12 cellular contexts compared by ENCODE assay signal in genomic region chr2:235504459-235505200, GRCh38. TPM values are rescaled to one million over a fixed set of nuclear protein-coding genes. Genes with fewer than 3 reads are reported as not detected.
A peak's percentile ranks its signal among the peaks of the same experiment; 100 is the strongest.
DNase-seq lines count a peak whose midpoint lies in the region; ATAC-seq and TF ChIP-seq lines count a peak whose summit lies in the region.
"Had no signal": no experiment of that assay in that cellular context is flagged by ENCODE, and none has a peak within 500 bp of the region (broad histone marks: within the 10 kb centered on the region; RNA-seq: fewer than 3 reads in every experiment).

No MANE protein-coding gene starts in this region.

- H2BK120ac ChIP-seq in H9 (ENCODE audit: low read depth, low read length, poor library complexity, severe bottlenecking), result no peak overlapping the region

- H3K36me3 Mint-ChIP-seq in H9 (ENCODE audit: insufficient read depth in 1 of 3, low read depth in 3 of 3) (peaks cover 0 to 8% (median 0%) of the 10 kb centered on the region in 3 experiments; a peak in 2 of 7 replicates), T-helper 17 cell (ENCODE audit: low read depth) (peaks cover 2% of the 10 kb centered on the region)

- no peak overlapping the region for H4K5ac ChIP-seq in H9 (ENCODE audit: insufficient read length, low read depth, low read length)

- H3K9me3 Mint-ChIP-seq in H9, result no peaks in the 10 kb centered on the region; a peak in 1 of 5 replicates
- H3K9me3 Mint-ChIP-seq: activated T-cell treated with anti-CD3 and anti-CD28 coated beads, Interleukin-2, amount 50 U/mL, for 4 hours had no signal

- no peak overlapping the region for H3K4me2 ChIP-seq in H9 (ENCODE audit: insufficient read depth, insufficient read length, low read length)

- H3K27ac Mint-ChIP-seq in H9 (peak overlapping the region; percentile 28 to 95 (median 65); a peak in 4 of 7 replicates), T-helper 17 cell (no peak overlapping the region)

- H4K20me1 ChIP-seq in H9 (ENCODE audit: control insufficient read depth, insufficient read depth, insufficient read length), result no peaks in the 10 kb centered on the region

- H4K8ac ChIP-seq in H9 (replicated peaks; ENCODE audit: insufficient read length, low read depth, low read length), result no peak overlapping the region

- no peak for TF ChIP-seq POLR2A in GM18505 (IDR thresholded peaks at IDR 0.05; ENCODE audit: borderline replicate concordance, extremely low read depth, insufficient read depth, insufficient read length)

- no peak overlapping the region for H3K23ac ChIP-seq in H9 (ENCODE audit: insufficient read length, low read depth, low read length)

- H3K4me3 ChIP-seq in SK-N-MC, result peak overlapping the region; percentile 42
- H3K4me3 ChIP-seq: ascending aorta had no signal

- H3K27me3 ChIP-seq in H9 (ENCODE audit: insufficient read depth, low read length), result no peaks in the 10 kb centered on the region
- H3K27me3 ChIP-seq: ascending aorta had no signal

- H3K4me1 ChIP-seq in H9 (ENCODE audit: insufficient read depth, low read length), result peaks cover 20% of the 10 kb centered on the region; the same call in 1 of the 2 replicates
- H3K4me1 ChIP-seq: ascending aorta had no signal

- no peak overlapping the region for H3K4ac ChIP-seq in H9 (ENCODE audit: low read depth, low read length)

- no peak overlapping the region for H2AK5ac ChIP-seq in H9 (ENCODE audit: insufficient read length, low read length)

- peak; percentile 22; the same call in 2 of the 3 replicates for TF ChIP-seq CTCF in H9 (conservative IDR thresholded peaks at IDR 0.05)

- H3K79me2 ChIP-seq in H9 (ENCODE audit: insufficient read depth, low read length), result peaks cover 2% of the 10 kb centered on the region; the same call in 1 of the 2 replicates

- ATAC-seq in left colon, result peak; percentile 18
- peak; percentile 42 for ATAC-seq in sciatic nerve
- no peak for ATAC-seq in GM18505 (IDR thresholded peaks at IDR 0.05; ENCODE audit: unreplicated experiment)
- no peak for ATAC-seq in T-helper 17 cell
- ATAC-seq: activated CD4-positive, CD25-positive, alpha-beta regulatory T cell treated with anti-CD3 and anti-CD28 coated beads, Interleukin-2, amount 50 U/mL, for 24 hours; activated T-cell treated with anti-CD3 and anti-CD28 coated beads, Interleukin-2, amount 50 U/mL, for 4 hours had no signal

- no peak overlapping the region for H2BK15ac ChIP-seq in H9 (ENCODE audit: low read depth, low read length)

- no peak for DNase-seq in H9
- no peak for DNase-seq in SK-N-MC (ENCODE audit: low read depth, low spot score)
- DNase-seq in left colon, result no peak
- DNase-seq in sciatic nerve (ENCODE audit: low spot score), result no peak
- DNase-seq in stimulated activated CD4-positive, alpha-beta T cell treated with anti-CD3 and anti-CD28 coated beads, Interleukin-15, amount 100 ng/mL, for 24 hours, result no peak
- DNase-seq in T-helper 17 cell, result no peak
- DNase-seq: activated T-cell treated with anti-CD3 and anti-CD28 coated beads, Interleukin-2, amount 50 U/mL, for 4 hours; KBM-7; NCI-H1436 treated with DMSO at 0.1 percent for 48 hours had no signal

- H3K56ac ChIP-seq in H9 (ENCODE audit: insufficient read length, low read depth, low read length), result no peak overlapping the region

- peaks cover 4% of the 10 kb centered on the region for H3K23me2 ChIP-seq in H9 (ENCODE audit: insufficient read length, low read depth, low read length, poor library complexity, severe bottlenecking)

- no peaks in the 10 kb centered on the region for H3K9me3 ChIP-seq in H9 (ENCODE audit: control insufficient read depth, low read depth, low read length)
- H3K9me3 ChIP-seq in SK-N-MC (ENCODE audit: low read depth, low read length), result no peaks in the 10 kb centered on the region
- H3K9me3 ChIP-seq in T-helper 17 cell (ENCODE audit: control insufficient read depth, low read length, poor library complexity, severe bottlenecking), result no peaks in the 10 kb centered on the region
- H3K9me3 ChIP-seq: ascending aorta had no signal

- H3K27ac ChIP-seq in H9 (ENCODE audit: insufficient read length, low read depth, low read length) (no peak overlapping the region), SK-N-MC (0 out of 2 replicates have a peak overlapping the region, but pooled peaks have one; percentile 39)
- H3K27ac ChIP-seq: ascending aorta had no signal

- no peak overlapping the region for H4K91ac ChIP-seq in H9 (ENCODE audit: insufficient read length, low read depth, low read length)

- H3K36me3 ChIP-seq in SK-N-MC (ENCODE audit: insufficient read depth, low read length), result no peaks in the 10 kb centered on the region
- H3K36me3 ChIP-seq: ascending aorta had no signal

- no peak overlapping the region for H2BK5ac ChIP-seq in H9 (ENCODE audit: insufficient read length, low read length)

- H3K27me3 Mint-ChIP-seq in H9 (ENCODE audit: low read depth), result no peaks in the 10 kb centered on the region
- peaks cover 69% of the 10 kb centered on the region for H3K27me3 Mint-ChIP-seq in T-helper 17 cell

- no peak overlapping the region for H3T11ph ChIP-seq in H9 (ENCODE audit: low read length)

- no CpG with 5 or more reads among the region's 11 CpGs for WGBS in H9 (ENCODE audit: extremely low coverage, insufficient read length, low lambda C conversion rate)

- H3K9ac ChIP-seq in H9 (ENCODE audit: extremely low read depth, insufficient read length, low read length), result no peak overlapping the region
- no peak overlapping the region for H3K9ac ChIP-seq in SK-N-MC (ENCODE audit: insufficient read length)

- no peak overlapping the region; a peak in 1 of 5 replicates for H3K4me3 Mint-ChIP-seq in H9
- no peak overlapping the region for H3K4me3 Mint-ChIP-seq in T-helper 17 cell
- H3K4me3 Mint-ChIP-seq: activated T-cell treated with anti-CD3 and anti-CD28 coated beads, Interleukin-2, amount 50 U/mL, for 4 hours had no signal

- H3K79me1 ChIP-seq in H9 (ENCODE audit: insufficient read depth, low read depth, low read length, poor library complexity, severe bottlenecking), result no peaks in the 10 kb centered on the region

- 0 out of 2 replicates have a peak overlapping the region, but pooled peaks have one; percentile 37 for H3K14ac ChIP-seq in H9 (ENCODE audit: insufficient read depth, low read length)

- H3K4me1 Mint-ChIP-seq in H9 (peaks cover 65 to 68% of the 10 kb centered on the region in 2 experiments), T-helper 17 cell (peaks cover 10% of the 10 kb centered on the region)

- H2BK12ac ChIP-seq in H9 (ENCODE audit: insufficient read length, low read depth, low read length), result no peak overlapping the region

- H2AFZ ChIP-seq in H9 (ENCODE audit: low read length), result no peak overlapping the region

- no peak overlapping the region for H2BK20ac ChIP-seq in H9 (ENCODE audit: low read depth, low read length, poor library complexity, severe bottlenecking)

- intact Hi-C loops in left colon (cut with DNase I, micrococcal nuclease) (no loop called here), sciatic nerve (cut with DNase I) (no loop called here)

- H3K18ac ChIP-seq in H9 (ENCODE audit: insufficient read length, low read depth, low read length), result no peak overlapping the region

RNA-seq across cellular contexts. Expression of gene AGAP1, which starts 10.8 kb away (rescaled TPM):
- total RNA-seq in H9 (2021) (24.8 and 25.8 TPM in 2 replicates), left colon (10 to 100 TPM; 61.3 to 78.5 TPM), sciatic nerve (62.9 TPM), T-helper 17 cell (10 to 100 TPM in 1 of 2 donors, 1 to 10 TPM in 1; 7.6 to 16.8 TPM)

Comparison
In these comparisons a context has a peak if more than half of its experiments do, and no peak if none do; other contexts are left out.
1. ATAC-seq: peak in left colon (single experiment) and sciatic nerve (single experiment); none in GM18505 (single experiment) and T-helper 17 cell (single experiment).